8 cellular contexts compared by ENCODE assay signal in the genomic region with DNA sequence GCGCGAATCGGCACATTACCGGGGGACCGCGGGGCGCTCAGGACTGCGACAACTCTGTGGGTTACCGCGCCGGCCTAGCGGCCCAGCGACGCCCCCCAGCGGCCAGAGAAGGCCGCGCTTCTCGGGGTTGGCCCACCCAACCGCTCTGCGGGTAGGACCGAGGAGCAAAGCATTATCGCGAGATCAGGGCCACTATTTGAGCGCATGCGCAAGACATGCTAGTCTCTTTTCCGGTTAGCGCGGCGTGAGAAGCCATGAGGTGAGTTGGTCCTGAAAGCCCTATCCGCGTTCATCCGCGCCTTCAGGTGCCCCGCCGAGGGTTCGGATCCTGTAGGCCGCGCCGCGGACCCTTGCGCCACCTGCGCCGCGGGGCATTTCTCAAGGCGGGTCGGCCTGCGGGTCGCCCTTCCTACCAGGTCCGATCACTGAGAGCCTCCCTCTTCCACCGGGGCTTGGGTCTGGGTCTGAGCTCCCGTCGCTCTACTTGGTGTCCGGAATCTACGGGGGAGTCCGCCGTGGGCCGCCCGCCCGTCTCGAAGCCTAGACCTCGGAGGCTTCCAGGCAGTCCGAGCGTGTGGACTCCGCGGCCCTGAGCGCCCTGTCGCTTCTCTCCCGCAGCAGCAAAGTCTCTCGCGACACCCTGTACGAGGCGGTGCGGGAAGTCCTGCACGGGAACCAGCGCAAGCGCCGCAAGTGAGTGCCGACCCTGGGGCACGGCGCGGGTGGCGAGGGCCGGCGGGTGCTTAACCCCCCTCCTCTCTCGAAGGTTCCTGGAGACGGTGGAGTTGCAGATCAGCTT. TPM values are rescaled to one million over a fixed set of nuclear protein-coding genes. Genes with fewer than 3 reads are reported as not detected.
DNase-seq lines count a peak whose midpoint lies in the region; ATAC-seq and TF ChIP-seq lines count a peak whose summit lies in the region.

A gene (plus strand): TSS at position 221 of the 799 bp plus-strand sequence. CDS start 34 bp downstream, at position 255.

- TF ChIP-seq POLR2A in GM19193 (IDR thresholded peaks at IDR 0.05; ENCODE audit: extremely low read depth, insufficient read depth, insufficient read length), result peak; percentile 100

- H3K36me3 ChIP-seq in BE2C (peaks cover 49% of the 10 kb centered on the region), colonic mucosa (no peaks in the 10 kb centered on the region)

- peak within 1 kb of the TSS; percentile 75 to 81 for H3K9ac ChIP-seq in colonic mucosa (ENCODE audit: low read depth in 2 of 2, low read length in 2 of 2)

- DNase-seq in BE2C (peak; percentile 96), NCI-H524 treated with DMSO at 0.1 percent for 48 hours (lab: John Stamatoyannopoulos, UW) (peak; percentile 87), colonic mucosa (peak; percentile 98), left kidney (ENCODE audit: low read depth, low spot score) (peak; percentile 99)
- DNase-seq in activated CD4-positive, alpha-beta T cell treated with anti-CD3 and anti-CD28 coated beads for 48 hours, result peak; percentile 97
- peak; percentile 96 for DNase-seq in stimulated activated CD4-positive, alpha-beta T cell treated with anti-CD3 and anti-CD28 coated beads, Interleukin-2, amount 100 ng/mL, for 24 hours

- H3K9me3 ChIP-seq in BE2C (no peaks in the 10 kb centered on the region), colonic mucosa (no peaks in the 10 kb centered on the region)

- TF ChIP-seq CTCF in BE2C (IDR thresholded peaks at IDR 0.05; ENCODE audit: low read depth, low read length) (peak; percentile 95), colonic mucosa (IDR thresholded peaks at IDR 0.05) (peak; percentile 97)

- peak within 1 kb of the TSS; percentile 74 for H3K27ac ChIP-seq in colonic mucosa

- H3K27me3 ChIP-seq in BE2C (no peaks in the 10 kb centered on the region), colonic mucosa (no peaks in the 10 kb centered on the region)

- H3K4me3 ChIP-seq in BE2C (ENCODE audit: low read depth, low read length) (peak within 1 kb of the TSS; percentile 99), colonic mucosa (peak within 1 kb of the TSS; percentile 63)

- ATAC-seq in HG03439 (IDR thresholded peaks at IDR 0.05; ENCODE audit: unreplicated experiment), result peak; percentile 77

- intact Hi-C loops in colonic mucosa (cut with DNase I), result no loop called here

- H3K4me1 ChIP-seq in BE2C (peaks cover 15% of the 10 kb centered on the region), colonic mucosa (no peaks in the 10 kb centered on the region)

RNA-seq across cellular contexts. Expression of the gene that starts here (rescaled TPM):
- 1,119 TPM for polyA plus RNA-seq in BE2C (2012; ENCODE audit: insufficient read depth, insufficient read length, low read depth)
- 1,000 to 10,000 TPM in 1 of 2 donors, 100 to 1,000 TPM in 1; 998 to 1,213 TPM for total RNA-seq in colonic mucosa

Comparison
In these comparisons a context has a peak if more than half of its experiments do, and no peak if none do; other contexts are left out.
1. Peak in every context shown above with its lines: DNase-seq, ATAC-seq, H3K4me3 ChIP-seq and H3K27ac ChIP-seq.